ENCODE assay signal across 1 cellular context in genomic region chr15:39692464-39693327, GRCh38.
TF ChIP-seq lines count a peak whose summit lies in the region.

No MANE protein-coding gene starts in this region.

TF ChIP-seq in GM23338, 12 proteins besides CTCF, POLR2A, EP300 and RAD21 (continued from another document):
- TF ChIP-seq REST (IDR thresholded peaks at IDR 0.05; ENCODE audit: unreplicated experiment) (no peak), NANOG (IDR thresholded peaks at IDR 0.05; ENCODE audit: borderline replicate concordance) (no peak), ZNF331 (CRISPR knock-in tag; IDR thresholded peaks at IDR 0.05; ENCODE audit: low read depth) (no peak), EZH2 (IDR thresholded peaks at IDR 0.05; ENCODE audit: low read depth, unreplicated experiment) (no peak), ETS1 (IDR thresholded peaks at IDR 0.05) (no peak), CREB1 (CRISPR knock-in tag; IDR thresholded peaks at IDR 0.05; ENCODE audit: low read depth) (no peak), JUNB (IDR thresholded peaks at IDR 0.05; ENCODE audit: unreplicated experiment) (no peak), ZNF462 (CRISPR knock-in tag; IDR thresholded peaks at IDR 0.05) (no peak)
TF ChIP-seq in GM23338: peak in this region for 0.
